1 cellular context compared by ENCODE assay signal in the genomic region with DNA sequence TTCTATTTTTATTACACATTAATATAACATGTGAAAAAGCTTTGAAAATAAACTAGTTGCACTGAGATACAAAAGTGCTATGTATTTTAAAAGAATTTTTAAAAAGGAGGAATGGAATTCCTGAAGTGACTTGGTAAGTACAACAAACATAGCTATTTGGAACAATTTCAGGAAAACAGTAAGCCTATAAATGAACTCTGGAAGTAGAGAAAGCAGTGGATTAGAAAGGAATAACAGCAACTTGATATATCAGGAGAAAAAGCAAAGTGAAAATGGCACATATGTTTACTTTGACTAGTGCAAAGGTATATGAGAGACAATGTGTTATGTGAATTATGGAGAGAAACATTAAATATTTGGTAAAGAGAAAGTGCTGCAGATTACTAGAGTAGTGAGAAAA.
TF ChIP-seq lines count a peak whose summit lies in the region.

No MANE protein-coding gene starts in this region.

TF ChIP-seq in IMR-90, 13 proteins besides CTCF, POLR2A, EP300 and RAD21 (continued from another document):
- TF ChIP-seq, protein P1, sequence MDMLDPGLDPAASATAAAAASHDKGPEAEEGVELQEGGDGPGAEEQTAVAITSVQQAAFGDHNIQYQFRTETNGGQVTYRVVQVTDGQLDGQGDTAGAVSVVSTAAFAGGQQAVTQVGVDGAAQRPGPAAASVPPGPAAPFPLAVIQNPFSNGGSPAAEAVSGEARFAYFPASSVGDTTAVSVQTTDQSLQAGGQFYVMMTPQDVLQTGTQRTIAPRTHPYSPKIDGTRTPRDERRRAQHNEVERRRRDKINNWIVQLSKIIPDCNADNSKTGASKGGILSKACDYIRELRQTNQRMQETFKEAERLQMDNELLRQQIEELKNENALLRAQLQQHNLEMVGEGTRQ (IDR thresholded peaks at IDR 0.05; ENCODE audit: low read depth, low read length): no peak
